ENCODE assay signal across 14 cellular contexts in genomic region chr5:7857361-7857760, GRCh38. TPM values are rescaled to one million over a fixed set of nuclear protein-coding genes. Genes with fewer than 3 reads are reported as not detected.
DNase-seq lines count a peak whose midpoint lies in the region; ATAC-seq and TF ChIP-seq lines count a peak whose summit lies in the region.
"Had no signal": no experiment of that assay in that cellular context is flagged by ENCODE, and none has a peak within 500 bp of the region (broad histone marks: within the 10 kb centered on the region; RNA-seq: fewer than 3 reads in every experiment).

No MANE protein-coding gene starts in this region.

- H3K27ac ChIP-seq in CD4-positive, alpha-beta T cell (ENCODE audit: low read depth, low read length), result no peak overlapping the region
- no peak overlapping the region for H3K27ac ChIP-seq in Panc1 (ENCODE audit: low read length)
- H3K27ac ChIP-seq: C4-2B, GM23248, HL-60 had no signal

- POLR2A ChIA-PET in CD4-positive, alpha-beta T cell (lab: Charles Lee), result interaction anchor here (0.5 to 2.2 kb wide), 2 partner anchors 10 to 12 kb away, joined by 3 to 22 read pairs; partner anchors contain the start of genes FASTKD3 and MTRR
- POLR2A ChIA-PET in Panc1 (lab: Charles Lee), result no interaction called here

- H3K4me3 ChIP-seq in Panc1 (ENCODE audit: low read depth in 2 of 2, low read length in 2 of 2), result no peak overlapping the region
- H3K4me3 ChIP-seq: A549, GM23248 had no signal

- H3K36me3 ChIP-seq in Panc1 (ENCODE audit: control insufficient read depth, insufficient read depth, low read length), result peaks cover 26% of the 10 kb centered on the region

- BruUV-seq in Panc1 (replicated peaks; lab: Mats Ljungman, UMichigan), result no TSS peak

- ATAC-seq in CD4-positive, alpha-beta T cell (ENCODE audit: poor library complexity), result no peak
- ATAC-seq in Panc1, result peak; percentile 46

- CTCF ChIA-PET in CD4-positive, alpha-beta T cell (lab: Charles Lee), result interaction anchor here (1.3 to 1.4 kb wide), 2 partner anchors 12 to 15 kb away, joined by 3 to 4 read pairs; partner anchors contain the start of genes FASTKD3 and MTRR
- CTCF ChIA-PET in Panc1 (lab: Charles Lee), result no interaction called here

- no peak for TF ChIP-seq CTCF in CD4-positive, alpha-beta T cell (IDR thresholded peaks at IDR 0.05)
- TF ChIP-seq CTCF in Panc1 (IDR thresholded peaks at IDR 0.05), result no peak
- no peak for TF ChIP-seq CTCF in nephron progenitor cell (IDR thresholded peaks at IDR 0.05)

- peaks cover 25% of the 10 kb centered on the region for H3K4me1 Mint-ChIP-seq in activated CD4-positive, alpha-beta T cell treated with anti-CD3 and anti-CD28 coated beads, Interleukin-2, amount 10 ng/mL, durations not matched to agents 24 days and 14 days
- H3K4me1 Mint-ChIP-seq in CD4-positive, alpha-beta T cell (ENCODE audit: low read depth), result peaks cover 25% of the 10 kb centered on the region
- H3K4me1 Mint-ChIP-seq in nephron progenitor cell, result peaks cover 15% of the 10 kb centered on the region

- peaks cover 9% of the 10 kb centered on the region for H3K27me3 Mint-ChIP-seq in activated CD4-positive, alpha-beta T cell treated with anti-CD3 and anti-CD28 coated beads, Interleukin-2, amount 10 ng/mL, durations not matched to agents 24 days and 14 days
- H3K27me3 Mint-ChIP-seq in CD4-positive, alpha-beta T cell, result no peaks in the 10 kb centered on the region
- no peaks in the 10 kb centered on the region for H3K27me3 Mint-ChIP-seq in nephron progenitor cell (ENCODE audit: low read depth, poor library complexity)

- H3K4me3 Mint-ChIP-seq in activated CD4-positive, alpha-beta T cell treated with anti-CD3 and anti-CD28 coated beads, Interleukin-2, amount 10 ng/mL, durations not matched to agents 24 days and 14 days, result no peak overlapping the region
- H3K4me3 Mint-ChIP-seq in CD4-positive, alpha-beta T cell, result no peak overlapping the region
- H3K4me3 Mint-ChIP-seq in nephron progenitor cell, result no peak overlapping the region

- DNase-seq in activated CD4-positive, alpha-beta T cell treated with anti-CD3 and anti-CD28 coated beads, Interleukin-2, amount 10 ng/mL, durations not matched to agents 24 days and 14 days, result no peak
- DNase-seq in activated CD4-positive, alpha-beta T cell treated with anti-CD3 and anti-CD28 coated beads for 48 hours, result no peak
- no peak for DNase-seq in CD4-positive, alpha-beta T cell
- DNase-seq in Panc1 (ENCODE audit: low read depth, low spot score) (no peak), nephron progenitor cell (no peak), NCI-H524 (lab: John Stamatoyannopoulos, UW) (no peak), NCI-H2196 (lab: John Stamatoyannopoulos, UW; ENCODE audit: unreplicated experiment) (no peak)
- no peak for DNase-seq in stimulated activated CD8-positive, alpha-beta memory T cell treated with anti-CD3 and anti-CD28 coated beads, Interleukin-4, amount 100 ng/mL, for 48 hours

- no peaks in the 10 kb centered on the region for H3K9me3 Mint-ChIP-seq in activated CD4-positive, alpha-beta T cell treated with anti-CD3 and anti-CD28 coated beads, Interleukin-2, amount 10 ng/mL, durations not matched to agents 24 days and 14 days
- H3K9me3 Mint-ChIP-seq in CD4-positive, alpha-beta T cell, result no peaks in the 10 kb centered on the region
- peaks cover 21% of the 10 kb centered on the region for H3K9me3 Mint-ChIP-seq in nephron progenitor cell

- no peaks in the 10 kb centered on the region for H3K9me3 ChIP-seq in CD4-positive, alpha-beta T cell (ENCODE audit: control insufficient read depth, low read length)
- no peaks in the 10 kb centered on the region for H3K9me3 ChIP-seq in Panc1 (ENCODE audit: control insufficient read depth, insufficient read depth, low read depth, low read length)
- H3K9me3 ChIP-seq: A549 had no signal

- in situ Hi-C loops in Panc1 (cut with HindIII; ENCODE audit: low pct_unique_long_range_greater_than_20kb, low sequenced_read_pairs), result no loop called here

- H3K27me3 ChIP-seq in CD4-positive, alpha-beta T cell (ENCODE audit: control insufficient read depth, insufficient read depth, low read length), result no peaks in the 10 kb centered on the region
- H3K27me3 ChIP-seq in Panc1 (ENCODE audit: control insufficient read depth, insufficient read depth, low read length), result no peaks in the 10 kb centered on the region

- H3K36me3 Mint-ChIP-seq in activated CD4-positive, alpha-beta T cell treated with anti-CD3 and anti-CD28 coated beads, Interleukin-2, amount 10 ng/mL, durations not matched to agents 24 days and 14 days (ENCODE audit: low read depth), result peaks cover 26% of the 10 kb centered on the region
- H3K36me3 Mint-ChIP-seq in CD4-positive, alpha-beta T cell (ENCODE audit: low read depth), result peaks cover 37% of the 10 kb centered on the region
- H3K36me3 Mint-ChIP-seq in nephron progenitor cell (ENCODE audit: low read depth), result peaks cover 40% of the 10 kb centered on the region

- H3K27ac Mint-ChIP-seq in activated CD4-positive, alpha-beta T cell treated with anti-CD3 and anti-CD28 coated beads, Interleukin-2, amount 10 ng/mL, durations not matched to agents 24 days and 14 days, result peak overlapping the region; percentile 80
- peak overlapping the region; percentile 75 for H3K27ac Mint-ChIP-seq in CD4-positive, alpha-beta T cell
- peak overlapping the region; percentile 24 for H3K27ac Mint-ChIP-seq in nephron progenitor cell

- intact Hi-C loops in activated CD4-positive, alpha-beta T cell treated with anti-CD3 and anti-CD28 coated beads, Interleukin-2, amount 10 ng/mL, durations not matched to agents 24 days and 14 days (cut with micrococcal nuclease), result loop anchor here (10.0 kb wide), 2 partner anchors 1033 to 1093 kb away; no protein-coding TSS in a partner anchor
- intact Hi-C loops in CD4-positive, alpha-beta T cell (cut with DNase I, micrococcal nuclease), result loop anchor here in 1 of 2 experiments (10.0 kb wide), 2 partner anchors 597 to 1093 kb away; no protein-coding TSS in a partner anchor
- intact Hi-C loops in Panc1 (cut with micrococcal nuclease; ENCODE audit: unreplicated experiment), result no loop called here

- H3K4me1 ChIP-seq in Panc1 (ENCODE audit: control insufficient read depth, insufficient read depth, low read length), result no peaks in the 10 kb centered on the region; the same call in 1 of the 2 replicates

RNA-seq across cellular contexts. Expression of gene CFAP90, which starts 6.4 kb away (rescaled TPM):
- not detected in 2 replicates for total RNA-seq in activated CD4-positive, alpha-beta T cell treated with anti-CD3 and anti-CD28 coated beads, Interleukin-2, amount 10 ng/mL, durations not matched to agents 24 days and 14 days
- total RNA-seq in CD4-positive, alpha-beta T cell, result not detected
- 0.69 TPM for total RNA-seq in Panc1 (2021; ENCODE audit: unreplicated experiment)
- polyA plus RNA-seq in Panc1 (2012; ENCODE audit: insufficient read length), result 1.3 TPM
- total RNA-seq: Calu3, NCI-H460 had no signal

RNA-seq across cellular contexts. Expression of gene FASTKD3, which starts 11.5 kb away (rescaled TPM):
- total RNA-seq in activated CD4-positive, alpha-beta T cell treated with anti-CD3 and anti-CD28 coated beads, Interleukin-2, amount 10 ng/mL, durations not matched to agents 24 days and 14 days, result 17.7 and 18.3 TPM in 2 replicates
- total RNA-seq in CD4-positive, alpha-beta T cell, result 1 to 10 TPM; 2.6 to 3.4 TPM
- total RNA-seq in Panc1 (2021; ENCODE audit: unreplicated experiment), result 9.9 TPM
- polyA plus RNA-seq in Panc1 (2012; ENCODE audit: insufficient read length), result 4.4 TPM

RNA-seq across cellular contexts. Expression of gene MTRR, which starts 11.6 kb away (rescaled TPM):
- total RNA-seq in activated CD4-positive, alpha-beta T cell treated with anti-CD3 and anti-CD28 coated beads, Interleukin-2, amount 10 ng/mL, durations not matched to agents 24 days and 14 days, result 64.4 and 76.8 TPM in 2 replicates
- 10 to 100 TPM; 74.6 to 77.5 TPM for total RNA-seq in CD4-positive, alpha-beta T cell
- 57.8 TPM for total RNA-seq in Panc1 (2021; ENCODE audit: unreplicated experiment)
- polyA plus RNA-seq in Panc1 (2012; ENCODE audit: insufficient read length), result 38.3 TPM

Comparison
In these comparisons a context has a peak if more than half of its experiments do, and no peak if none do; other contexts are left out.
1. H3K27ac Mint-ChIP-seq: peak in every context shown above with its lines; median percentile 80 in activated CD4-positive, alpha-beta T cell treated with anti-CD3 and anti-CD28 coated beads, Interleukin-2, amount 10 ng/mL, durations not matched to agents 24 days and 14 days; 75 in CD4-positive, alpha-beta T cell; 24 in nephron progenitor cell.